ENCODE assay signal across 1 cellular context in genomic region chr1:26156285-26157038, GRCh38.
TF ChIP-seq lines count a peak whose summit lies in the region.

No MANE protein-coding gene starts in this region.

TF ChIP-seq in H1, 55 proteins besides CTCF, POLR2A, EP300 and RAD21:
- TF ChIP-seq CTBP2 (IDR thresholded peaks at IDR 0.05; ENCODE audit: borderline replicate concordance, insufficient read depth, insufficient read length, low read length) (peak; percentile 48), SP1 (IDR thresholded peaks at IDR 0.05; ENCODE audit: low read depth, low read length) (0 out of 2 replicates have a peak, but pooled peaks have one; percentile 55), SIN3A (conservative IDR thresholded peaks at IDR 0.05 in 1 of 2, IDR thresholded peaks at IDR 0.05 in 1 of 2; ENCODE audit: low read depth in 1 of 2, low read length in 2 of 2) (peak; percentile 79 to 88; a peak in 2 of 4 replicates), GTF2F1 (IDR thresholded peaks at IDR 0.05; ENCODE audit: borderline replicate concordance, low read depth, low read length) (no peak), GABPA (IDR thresholded peaks at IDR 0.05; ENCODE audit: borderline replicate concordance, insufficient read depth, low read length) (no peak), SUZ12 (IDR thresholded peaks at IDR 0.05; ENCODE audit: low read length) (0 out of 2 replicates have a peak, but pooled peaks have one; percentile 13), YY1 (IDR thresholded peaks at IDR 0.05; ENCODE audit: low read depth, low read length) (0 out of 2 replicates have a peak, but pooled peaks have one; percentile 15)
